12 cellular contexts compared by ENCODE assay signal in genomic region chr1:26360807-26361604, GRCh38. TPM values are rescaled to one million over a fixed set of nuclear protein-coding genes. Genes with fewer than 3 reads are reported as not detected.
DNase-seq lines count a peak whose midpoint lies in the region; ATAC-seq and TF ChIP-seq lines count a peak whose summit lies in the region.
"Had no signal": no experiment of that assay in that cellular context is flagged by ENCODE, and none has a peak within 500 bp of the region (broad histone marks: within the 10 kb centered on the region; RNA-seq: fewer than 3 reads in every experiment).

No MANE protein-coding gene starts in this region.

- H3K9me3 ChIP-seq in ES-I3 (ENCODE audit: control insufficient read depth, insufficient read depth, low read length), result no peaks in the 10 kb centered on the region
- no peaks in the 10 kb centered on the region for H3K9me3 ChIP-seq in Peyer's patch
- no peaks in the 10 kb centered on the region for H3K9me3 ChIP-seq in esophagus (ENCODE audit: control insufficient read depth in 2 of 2, insufficient read depth in 1 of 2, low read depth in 1 of 2, low read length in 1 of 2)
- no peaks in the 10 kb centered on the region for H3K9me3 ChIP-seq in osteoblast (ENCODE audit: low read depth, low read length)

- TF ChIP-seq CTCF in Peyer's patch (IDR thresholded peaks at IDR 0.05) (no peak), osteoblast (IDR thresholded peaks at IDR 0.05; ENCODE audit: extremely low read depth, low read depth, low read length) (no peak)

- H3K27me3 ChIP-seq in Peyer's patch, result peaks cover 0 to 15% of the 10 kb centered on the region in 2 donors
- no peaks in the 10 kb centered on the region for H3K27me3 ChIP-seq in esophagus (ENCODE audit: control insufficient read depth in 1 of 2, insufficient read depth in 2 of 2, low read length in 2 of 2)
- peaks cover 62% of the 10 kb centered on the region for H3K27me3 ChIP-seq in osteoblast (ENCODE audit: insufficient read depth, low read length)

- no peak for TF ChIP-seq POLR2A in Peyer's patch (IDR thresholded peaks at IDR 0.05)

- WGBS in esophagus, 2 donors, result 55 to 63% methylated on average over 27 of the region's 27 CpGs

- peak overlapping the region; percentile 71; the same call in 1 of the 2 replicates for H3K9ac ChIP-seq in ES-I3 (ENCODE audit: low read depth, low read length)

- H3K27ac ChIP-seq in Peyer's patch (no peak overlapping the region), esophagus (ENCODE audit: low read depth in 2 of 2, low read length in 1 of 2) (no peak overlapping the region), osteoblast (ENCODE audit: low read depth, low read length) (no peak overlapping the region)

- peak overlapping the region; percentile 29 to 42 (median 40) for H3K4me3 ChIP-seq in Peyer's patch
- H3K4me3 ChIP-seq in esophagus (ENCODE audit: low read depth in 1 of 2, low read length in 2 of 2), result peak overlapping the region; percentile 22 to 45
- H3K4me3 ChIP-seq in osteoblast (ENCODE audit: insufficient read depth, low read length), result no peak overlapping the region

- ATAC-seq in GM18519 (IDR thresholded peaks at IDR 0.05; ENCODE audit: low FRiP score, unreplicated experiment), result no peak

- H4K20me1 ChIP-seq in osteoblast (ENCODE audit: insufficient read depth, low read length), result no peaks in the 10 kb centered on the region

- DNase-seq in Peyer's patch, result no peak
- peak; percentile 55 for DNase-seq in osteoblast (ENCODE audit: insufficient read length, low spot score, missing footprints)
- no peak for DNase-seq in NCI-H146 treated with DMSO at 0.1 percent for 48 hours (lab: John Stamatoyannopoulos, UW; ENCODE audit: unreplicated experiment)
- DNase-seq in activated CD4-positive, CD25-positive, alpha-beta regulatory T cell (lab: John Stamatoyannopoulos, UW), result no peak
- DNase-seq in COR-L47 (lab: John Stamatoyannopoulos, UW), result no peak
- DNase-seq: EL, NCI-H1694, SHP77 treated with DMSO at 0.1 percent for 48 hours had no signal

- H3K4me2 ChIP-seq in osteoblast (ENCODE audit: insufficient read depth, low read length), result no peak overlapping the region

- no peaks in the 10 kb centered on the region for H3K79me2 ChIP-seq in osteoblast (ENCODE audit: insufficient read depth, low read length)

- H3K36me3 ChIP-seq in ES-I3 (ENCODE audit: insufficient read depth, low read length) (no peaks in the 10 kb centered on the region), Peyer's patch (no peaks in the 10 kb centered on the region), esophagus (ENCODE audit: control insufficient read depth in 2 of 2, insufficient read depth in 2 of 2, low read length in 1 of 2) (no peaks in the 10 kb centered on the region), osteoblast (ENCODE audit: insufficient read depth, low read length) (no peaks in the 10 kb centered on the region)

- H3K4me1 ChIP-seq in ES-I3 (ENCODE audit: insufficient read depth, low read length) (peaks cover 23% of the 10 kb centered on the region), Peyer's patch (peaks cover 9 to 43% (median 12%) of the 10 kb centered on the region in 4 donors), esophagus (ENCODE audit: control insufficient read depth in 2 of 2, insufficient read depth in 2 of 2, low read length in 1 of 2) (peaks cover 11% of the 10 kb centered on the region in 2 donors), osteoblast (ENCODE audit: insufficient read depth, low read length) (no peaks in the 10 kb centered on the region)

- no peak overlapping the region for H2AFZ ChIP-seq in osteoblast (ENCODE audit: low read length)

RNA-seq across cellular contexts. Expression of gene CRYBG2, which starts 7.1 kb away (rescaled TPM):
- total RNA-seq in Peyer's patch (10 to 100 TPM in 3 of 4 donors, not detected in 1; 42.0 to 51.9 (median 51.8) TPM), osteoblast (not detected in 2 replicates)
- 100 to 1,000 TPM; 163 to 275 TPM for polyA plus RNA-seq in esophagus

RNA-seq across cellular contexts. Expression of gene ZNF683, which starts 11.5 kb away (rescaled TPM):
- total RNA-seq in Peyer's patch (not detected), osteoblast (not detected in 2 replicates)
- polyA plus RNA-seq in esophagus, result under 1 TPM; 0.28 to 0.51 TPM
- total RNA-seq: lower leg skin had no signal

RNA-seq across cellular contexts. Expression of gene CD52, which starts 43.2 kb away (rescaled TPM):
- total RNA-seq in Peyer's patch (100 to 1,000 TPM in 1 of 4 donors, 10 to 100 TPM in 1, 1 to 10 TPM in 2; 4.7 to 135 (median 13.6) TPM), osteoblast (not detected in 2 replicates)
- 10 to 100 TPM; 17.0 to 20.6 TPM for polyA plus RNA-seq in esophagus

RNA-seq across cellular contexts. Expression of gene LIN28A, which starts 49.6 kb away (rescaled TPM):
- total RNA-seq in Peyer's patch (not detected), osteoblast (not detected in 2 replicates)
- not detected for polyA plus RNA-seq in esophagus
- total RNA-seq: lower leg skin had no signal

RNA-seq across cellular contexts. Expression of gene UBXN11, which starts 54.6 kb away (rescaled TPM):
- 10 to 100 TPM in 3 of 4 donors, 1 to 10 TPM in 1; 3.9 to 68.5 (median 18.2) TPM for total RNA-seq in Peyer's patch
- 10 to 100 TPM; 10.1 to 16.0 TPM for polyA plus RNA-seq in esophagus
- 5.8 and 6.2 TPM in 2 replicates for total RNA-seq in osteoblast
